16 cellular contexts compared by ENCODE assay signal in genomic region chr6:73898599-73898998, GRCh38.
A peak's percentile ranks its signal among the peaks of the same experiment; 100 is the strongest.
DNase-seq lines count a peak whose midpoint lies in the region; ATAC-seq and TF ChIP-seq lines count a peak whose summit lies in the region.
"Had no signal": no experiment of that assay in that cellular context is flagged by ENCODE, and none has a peak within 500 bp of the region (broad histone marks: within the 10 kb centered on the region; RNA-seq: fewer than 3 reads in every experiment).

No MANE protein-coding gene starts in this region.

- WGBS in GM23248 (ENCODE audit: low coverage in 1 of 2, low lambda C conversion rate in 2 of 2, missing lambda C conversion rate in 2 of 2), 2 experiments, result 55 to 57% methylated on average over 3 of the region's 3 CpGs
- 5% methylated on average over 3 of the region's 3 CpGs for WGBS in SK-N-SH (ENCODE audit: low lambda C conversion rate)

- H3K27me3 ChIP-seq in A673 (replicated peaks; ENCODE audit: insufficient read depth, low read depth, low read length, poor library complexity), result no peaks in the 10 kb centered on the region
- H3K27me3 ChIP-seq in GM23248 (replicated peaks; ENCODE audit: insufficient read depth), result no peaks in the 10 kb centered on the region
- no peaks in the 10 kb centered on the region for H3K27me3 ChIP-seq in SK-N-SH (ENCODE audit: insufficient read depth)
- H3K27me3 ChIP-seq: body of pancreas had no signal

- H3K36me3 ChIP-seq in A673 (ENCODE audit: insufficient read depth, low read length, poor library complexity, severe bottlenecking), result no peaks in the 10 kb centered on the region
- no peaks in the 10 kb centered on the region for H3K36me3 ChIP-seq in GM23248 (ENCODE audit: low read depth)
- no peaks in the 10 kb centered on the region for H3K36me3 ChIP-seq in SK-N-SH (replicated peaks in 1 of 2; ENCODE audit: control insufficient read depth in 1 of 2, insufficient read depth in 2 of 2, low read length in 1 of 2)

- H3K9me3 ChIP-seq in A673 (ENCODE audit: low read depth, low read length, poor library complexity, severe bottlenecking), result peaks cover 7% of the 10 kb centered on the region
- no peaks in the 10 kb centered on the region for H3K9me3 ChIP-seq in GM23248 (ENCODE audit: low read depth)
- H3K9me3 ChIP-seq in SK-N-SH, result 0 out of 2 replicates have a peak, but pooled peaks cover 8% of the 10 kb centered on the region

- no TSS peak for BruUV-seq in A673 (replicated peaks; lab: Mats Ljungman, UMichigan)

- H3K9me2 ChIP-seq in GM23248 (ENCODE audit: insufficient read depth) (no peaks in the 10 kb centered on the region), SK-N-SH (no peaks in the 10 kb centered on the region)

- DNase-seq in A673 (ENCODE audit: low spot score), result peak; percentile 29
- peak; percentile 6 for DNase-seq in GM23248
- no peak for DNase-seq in SK-N-SH
- DNase-seq in fibroblast of mammary gland (ENCODE audit: low read depth), result peak; percentile 30
- DNase-seq in foreskin melanocyte, result no peak
- DNase-seq: activated CD4-positive, alpha-beta T cell treated with anti-CD3 and anti-CD28 coated beads, Interleukin-2, amount 50 U/mL, for 48 hours; body of pancreas; hypothalamus; IMR-90; NCI-H2029 treated with DMSO at 0.1 percent for 48 hours; NCI-H510A treated with DMSO at 0.1 percent for 48 hours; occipital lobe; right cardiac atrium had no signal

- H3K4me2 ChIP-seq in GM23248 (ENCODE audit: unreplicated experiment) (no peak overlapping the region), SK-N-SH (no peak overlapping the region)

- no peak overlapping the region for H3K4me3 ChIP-seq in A673 (ENCODE audit: low read depth, low read length, poor library complexity, severe bottlenecking)
- no peak overlapping the region for H3K4me3 ChIP-seq in GM23248
- no peak overlapping the region for H3K4me3 ChIP-seq in SK-N-SH (ENCODE audit: low read depth in 2 of 2, low read length in 1 of 2)
- H3K4me3 ChIP-seq in fibroblast of mammary gland (ENCODE audit: control insufficient read depth, low read depth, low read length), result no peak overlapping the region
- H3K4me3 ChIP-seq: body of pancreas had no signal

- in situ Hi-C loops in GM23248 (cut with MboI), result no loop called here

- H3F3A ChIP-seq in GM23248 (ENCODE audit: insufficient read depth) (no peaks in the 10 kb centered on the region), SK-N-SH (replicated peaks; ENCODE audit: insufficient read depth) (no peaks in the 10 kb centered on the region)

- CTCF ChIA-PET in A673 (lab: Charles Lee), result no interaction called here
- CTCF ChIA-PET in SK-N-SH (lab: Yijun Ruan, JAX), result no interaction called here

- intact Hi-C loops in A673 (cut with micrococcal nuclease; ENCODE audit: unreplicated experiment), result loop anchor here (1.0 kb wide), 1 partner anchor 43 kb away; no protein-coding TSS in a partner anchor

- no peak for TF ChIP-seq RAD21 in SK-N-SH (IDR thresholded peaks at IDR 0.05; ENCODE audit: low read length)

- peak; percentile 44; the same call in 1 of the 2 replicates for TF ChIP-seq CTCF in A673 (conservative IDR thresholded peaks at IDR 0.05; ENCODE audit: low read depth, low read length)
- TF ChIP-seq CTCF in SK-N-SH (IDR thresholded peaks at IDR 0.05), result no peak
- TF ChIP-seq CTCF in fibroblast of mammary gland (conservative IDR thresholded peaks at IDR 0.05; ENCODE audit: control insufficient read depth, insufficient read depth, low read depth, low read length), result no peak

- no peaks in the 10 kb centered on the region for H3K79me2 ChIP-seq in GM23248 (ENCODE audit: insufficient read depth)
- H3K79me2 ChIP-seq in SK-N-SH (ENCODE audit: insufficient read depth), result no peaks in the 10 kb centered on the region

- no peak overlapping the region for H3K27ac ChIP-seq in A673 (ENCODE audit: low read depth, low read length, poor library complexity, severe bottlenecking)
- no peak overlapping the region for H3K27ac ChIP-seq in GM23248
- H3K27ac ChIP-seq in SK-N-SH (ENCODE audit: low read depth in 2 of 2, low read length in 1 of 2), result no peak overlapping the region
- H3K27ac ChIP-seq: body of pancreas had no signal

- H2AFZ ChIP-seq in GM23248, result no peak overlapping the region
- H2AFZ ChIP-seq in SK-N-SH (ENCODE audit: low read depth), result no peak overlapping the region

- no peak overlapping the region for H3K9ac ChIP-seq in GM23248
- no peak overlapping the region for H3K9ac ChIP-seq in SK-N-SH

- H3K4me1 ChIP-seq in A673 (ENCODE audit: insufficient read depth, low read length, poor library complexity, severe bottlenecking), result peaks cover 8% of the 10 kb centered on the region
- no peaks in the 10 kb centered on the region for H3K4me1 ChIP-seq in GM23248 (ENCODE audit: insufficient read depth)
- no peaks in the 10 kb centered on the region for H3K4me1 ChIP-seq in SK-N-SH (ENCODE audit: control insufficient read depth in 1 of 2, insufficient read depth in 2 of 2, low read depth in 1 of 2, low read length in 1 of 2)
- H3K4me1 ChIP-seq: body of pancreas had no signal

- TF ChIP-seq EP300 in SK-N-SH (IDR thresholded peaks at IDR 0.05; ENCODE audit: borderline replicate concordance in 1 of 2, low read depth in 1 of 2, low read length in 1 of 2), result no peak

- H4K20me1 ChIP-seq in GM23248 (ENCODE audit: insufficient read depth), result no peaks in the 10 kb centered on the region
- H4K20me1 ChIP-seq in SK-N-SH (ENCODE audit: insufficient read depth), result no peaks in the 10 kb centered on the region

- POLR2A ChIA-PET in A673 (lab: Charles Lee; ENCODE audit: low non-redundant PET), result no interaction called here
- POLR2A ChIA-PET in SK-N-SH (lab: Yijun Ruan, JAX), result no interaction called here

- ATAC-seq in HG03439 (IDR thresholded peaks at IDR 0.05; ENCODE audit: unreplicated experiment) (no peak), GM18867 (IDR thresholded peaks at IDR 0.05; ENCODE audit: unreplicated experiment) (no peak), GM19463 (IDR thresholded peaks at IDR 0.05; ENCODE audit: unreplicated experiment) (no peak)
- ATAC-seq: body of pancreas, right cardiac atrium had no signal

TF ChIP-seq in SK-N-SH, 30 proteins besides CTCF, POLR2A, EP300 and RAD21:
- TF ChIP-seq NRF1 (IDR thresholded peaks at IDR 0.05; ENCODE audit: low read depth, low read length) (no peak), SMC3 (IDR thresholded peaks at IDR 0.05; ENCODE audit: low read depth, low read length) (peak; percentile 4; the same call in 1 of the 2 replicates)
TF ChIP-seq in SK-N-SH: peak in this region for 1.

Comparison
In these comparisons a context has a peak if more than half of its experiments do, and no peak if none do; other contexts are left out.
1. DNase-seq: peak in A673 (single experiment), GM23248 (single experiment) and fibroblast of mammary gland (single experiment); none in SK-N-SH (single experiment) and foreskin melanocyte (single experiment).